In the genomic region with DNA sequence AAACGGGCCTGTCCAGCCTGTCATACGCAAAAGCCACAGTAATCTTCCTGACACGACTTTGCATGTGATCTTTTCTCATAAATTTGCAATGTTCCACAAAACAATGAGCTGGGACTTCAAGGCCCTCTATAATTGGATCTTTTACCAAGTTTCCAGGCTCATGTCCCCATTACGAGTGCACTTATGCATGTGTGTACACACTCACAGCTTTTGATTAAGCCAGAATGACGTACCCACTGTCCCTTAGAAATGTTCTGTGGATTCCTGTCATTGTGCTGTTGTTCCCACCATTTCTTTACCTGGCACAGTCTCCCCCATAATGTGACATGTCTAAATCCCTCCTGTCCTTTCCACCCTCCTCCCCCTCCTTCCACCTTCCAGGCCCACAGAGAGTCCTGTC, we compare ENCODE assay signal across 1 cellular context.
TF ChIP-seq lines count a peak whose summit lies in the region.

No MANE protein-coding gene starts in this region.

TF ChIP-seq in WTC11, 78 proteins besides CTCF, POLR2A, EP300 and RAD21 (continued from another document):
- no peak for TF ChIP-seq NR1H2 (CRISPR knock-in tag; IDR thresholded peaks at IDR 0.05)
- TF ChIP-seq, protein P1, sequence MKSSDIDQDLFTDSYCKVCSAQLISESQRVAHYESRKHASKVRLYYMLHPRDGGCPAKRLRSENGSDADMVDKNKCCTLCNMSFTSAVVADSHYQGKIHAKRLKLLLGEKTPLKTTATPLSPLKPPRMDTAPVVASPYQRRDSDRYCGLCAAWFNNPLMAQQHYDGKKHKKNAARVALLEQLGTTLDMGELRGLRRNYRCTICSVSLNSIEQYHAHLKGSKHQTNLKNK (CRISPR knock-in tag; IDR thresholded peaks at IDR 0.05), result no peak
- TF ChIP-seq ZNF423 (CRISPR knock-in tag; IDR thresholded peaks at IDR 0.05), result no peak
- TF ChIP-seq, protein P2, sequence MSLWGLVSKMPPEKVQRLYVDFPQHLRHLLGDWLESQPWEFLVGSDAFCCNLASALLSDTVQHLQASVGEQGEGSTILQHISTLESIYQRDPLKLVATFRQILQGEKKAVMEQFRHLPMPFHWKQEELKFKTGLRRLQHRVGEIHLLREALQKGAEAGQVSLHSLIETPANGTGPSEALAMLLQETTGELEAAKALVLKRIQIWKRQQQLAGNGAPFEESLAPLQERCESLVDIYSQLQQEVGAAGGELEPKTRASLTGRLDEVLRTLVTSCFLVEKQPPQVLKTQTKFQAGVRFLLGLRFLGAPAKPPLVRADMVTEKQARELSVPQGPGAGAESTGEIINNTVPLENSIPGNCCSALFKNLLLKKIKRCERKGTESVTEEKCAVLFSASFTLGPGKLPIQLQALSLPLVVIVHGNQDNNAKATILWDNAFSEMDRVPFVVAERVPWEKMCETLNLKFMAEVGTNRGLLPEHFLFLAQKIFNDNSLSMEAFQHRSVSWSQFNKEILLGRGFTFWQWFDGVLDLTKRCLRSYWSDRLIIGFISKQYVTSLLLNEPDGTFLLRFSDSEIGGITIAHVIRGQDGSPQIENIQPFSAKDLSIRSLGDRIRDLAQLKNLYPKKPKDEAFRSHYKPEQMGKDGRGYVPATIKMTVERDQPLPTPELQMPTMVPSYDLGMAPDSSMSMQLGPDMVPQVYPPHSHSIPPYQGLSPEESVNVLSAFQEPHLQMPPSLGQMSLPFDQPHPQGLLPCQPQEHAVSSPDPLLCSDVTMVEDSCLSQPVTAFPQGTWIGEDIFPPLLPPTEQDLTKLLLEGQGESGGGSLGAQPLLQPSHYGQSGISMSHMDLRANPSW (CRISPR knock-in tag; conservative IDR thresholded peaks at IDR 0.05; ENCODE audit: low read depth), result no peak
- no peak for TF ChIP-seq SMAD3 (CRISPR knock-in tag; IDR thresholded peaks at IDR 0.05; ENCODE audit: borderline replicate concordance)
- no peak for TF ChIP-seq FOXK1 (CRISPR knock-in tag; IDR thresholded peaks at IDR 0.05)
- TF ChIP-seq HMGA2 (CRISPR knock-in tag; IDR thresholded peaks at IDR 0.05), result no peak
- TF ChIP-seq, protein P3, sequence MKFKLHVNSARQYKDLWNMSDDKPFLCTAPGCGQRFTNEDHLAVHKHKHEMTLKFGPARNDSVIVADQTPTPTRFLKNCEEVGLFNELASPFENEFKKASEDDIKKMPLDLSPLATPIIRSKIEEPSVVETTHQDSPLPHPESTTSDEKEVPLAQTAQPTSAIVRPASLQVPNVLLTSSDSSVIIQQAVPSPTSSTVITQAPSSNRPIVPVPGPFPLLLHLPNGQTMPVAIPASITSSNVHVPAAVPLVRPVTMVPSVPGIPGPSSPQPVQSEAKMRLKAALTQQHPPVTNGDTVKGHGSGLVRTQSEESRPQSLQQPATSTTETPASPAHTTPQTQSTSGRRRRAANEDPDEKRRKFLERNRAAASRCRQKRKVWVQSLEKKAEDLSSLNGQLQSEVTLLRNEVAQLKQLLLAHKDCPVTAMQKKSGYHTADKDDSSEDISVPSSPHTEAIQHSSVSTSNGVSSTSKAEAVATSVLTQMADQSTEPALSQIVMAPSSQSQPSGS (CRISPR knock-in tag; IDR thresholded peaks at IDR 0.05; ENCODE audit: borderline replicate concordance, low read depth), result no peak
- TF ChIP-seq, protein P4, sequence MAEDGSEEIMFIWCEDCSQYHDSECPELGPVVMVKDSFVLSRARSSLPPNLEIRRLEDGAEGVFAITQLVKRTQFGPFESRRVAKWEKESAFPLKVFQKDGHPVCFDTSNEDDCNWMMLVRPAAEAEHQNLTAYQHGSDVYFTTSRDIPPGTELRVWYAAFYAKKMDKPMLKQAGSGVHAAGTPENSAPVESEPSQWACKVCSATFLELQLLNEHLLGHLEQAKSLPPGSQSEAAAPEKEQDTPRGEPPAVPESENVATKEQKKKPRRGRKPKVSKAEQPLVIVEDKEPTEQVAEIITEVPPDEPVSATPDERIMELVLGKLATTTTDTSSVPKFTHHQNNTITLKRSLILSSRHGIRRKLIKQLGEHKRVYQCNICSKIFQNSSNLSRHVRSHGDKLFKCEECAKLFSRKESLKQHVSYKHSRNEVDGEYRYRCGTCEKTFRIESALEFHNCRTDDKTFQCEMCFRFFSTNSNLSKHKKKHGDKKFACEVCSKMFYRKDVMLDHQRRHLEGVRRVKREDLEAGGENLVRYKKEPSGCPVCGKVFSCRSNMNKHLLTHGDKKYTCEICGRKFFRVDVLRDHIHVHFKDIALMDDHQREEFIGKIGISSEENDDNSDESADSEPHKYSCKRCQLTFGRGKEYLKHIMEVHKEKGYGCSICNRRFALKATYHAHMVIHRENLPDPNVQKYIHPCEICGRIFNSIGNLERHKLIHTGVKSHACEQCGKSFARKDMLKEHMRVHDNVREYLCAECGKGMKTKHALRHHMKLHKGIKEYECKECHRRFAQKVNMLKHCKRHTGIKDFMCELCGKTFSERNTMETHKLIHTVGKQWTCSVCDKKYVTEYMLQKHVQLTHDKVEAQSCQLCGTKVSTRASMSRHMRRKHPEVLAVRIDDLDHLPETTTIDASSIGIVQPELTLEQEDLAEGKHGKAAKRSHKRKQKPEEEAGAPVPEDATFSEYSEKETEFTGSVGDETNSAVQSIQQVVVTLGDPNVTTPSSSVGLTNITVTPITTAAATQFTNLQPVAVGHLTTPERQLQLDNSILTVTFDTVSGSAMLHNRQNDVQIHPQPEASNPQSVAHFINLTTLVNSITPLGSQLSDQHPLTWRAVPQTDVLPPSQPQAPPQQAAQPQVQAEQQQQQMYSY (CRISPR knock-in tag; IDR thresholded peaks at IDR 0.05), result no peak
- TF ChIP-seq, protein P5, sequence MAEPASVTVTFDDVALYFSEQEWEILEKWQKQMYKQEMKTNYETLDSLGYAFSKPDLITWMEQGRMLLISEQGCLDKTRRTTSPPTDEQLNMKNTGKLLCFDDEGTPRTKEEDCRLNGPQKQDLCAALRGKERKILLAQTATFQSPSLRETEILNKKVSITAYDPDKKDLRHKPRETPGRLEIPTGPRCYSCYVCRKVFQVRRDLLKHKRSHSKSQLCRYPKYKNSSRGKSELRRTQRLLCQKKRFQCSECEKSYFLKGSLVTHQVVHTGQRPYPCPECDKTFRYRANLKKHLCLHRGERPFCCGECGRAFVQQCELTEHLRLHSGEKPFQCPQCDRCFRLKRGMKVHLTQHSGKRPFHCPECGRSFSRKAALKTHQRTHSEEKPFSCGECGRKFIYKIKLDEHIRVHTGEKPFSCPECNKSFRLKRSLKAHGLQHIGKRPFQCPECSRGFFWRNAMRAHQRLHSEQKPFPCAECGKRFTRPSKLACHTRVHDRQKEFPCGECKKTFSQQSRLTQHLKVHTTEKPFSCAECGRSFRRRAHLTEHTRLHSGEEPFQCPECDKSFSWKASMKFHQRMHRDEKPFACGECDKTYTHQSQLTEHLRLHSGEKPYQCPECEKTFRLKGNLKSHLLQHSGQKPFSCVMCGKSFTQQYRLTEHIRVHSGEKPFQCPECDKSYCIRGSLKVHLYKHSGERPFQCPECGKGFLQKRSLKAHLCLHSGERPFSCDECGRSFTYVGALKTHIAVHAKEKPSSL (CRISPR knock-in tag; conservative IDR thresholded peaks at IDR 0.05), result no peak
- TF ChIP-seq TCF7 (CRISPR knock-in tag; IDR thresholded peaks at IDR 0.05; ENCODE audit: low read depth), result no peak
- TF ChIP-seq SMAD4 (CRISPR knock-in tag; IDR thresholded peaks at IDR 0.05), result no peak
